In genomic region chr1:119541389-119541788, GRCh38 we compare ENCODE assay signal across 28 cellular contexts. TPM values are rescaled to one million over a fixed set of nuclear protein-coding genes. Genes with fewer than 3 reads are reported as not detected.
"Had no signal": no experiment of that assay in that cellular context is flagged by ENCODE, and none has a peak within 500 bp of the region (broad histone marks: within the 10 kb centered on the region; RNA-seq: fewer than 3 reads in every experiment).

No MANE protein-coding gene starts in this region.

- H3K4me3 Mint-ChIP-seq: activated CD8-positive, alpha-beta memory T cell treated with anti-CD3 and anti-CD28 coated beads, Interleukin-2, amount 10 ng/mL, durations not matched to agents 7 days and 5 days; activated naive CD4-positive, alpha-beta T cell treated with anti-CD3 and anti-CD28 coated beads, Interleukin-2, amount 50 U/mL, for 24 hours; activated T-cell treated with anti-CD3 and anti-CD28 coated beads, Interleukin-2, amount 50 U/mL, for 24 hours; activated T-helper 1 cell treated with anti-CD3 and anti-CD28 coated beads, Interleukin-12 subunit alpha, Interleukin-12 subunit beta, Interleukin-2, Interleukin-4 antibody, amounts not matched to agents 30 ng/mL and 10 ng/mL and 1 ng/mL, durations not matched to agents 14 hours and 24 hours and 36 hours; brain; T-helper 1 cell treated with Interleukin-12 subunit alpha and Interleukin-12 subunit beta and Interleukin-4 antibody, amounts not matched to agents 30 μg/mL and 1 μg/mL, for 36 hours; WTC11 had no signal

- DNase-seq: activated CD4-positive, alpha-beta T cell treated with anti-CD3 and anti-CD28 coated beads for 48 hours; activated CD4-positive, alpha-beta T cell treated with anti-CD3 and anti-CD28 coated beads, Interleukin-2, amount 50 U/mL, for 48 hours; activated CD4-positive, CD25-positive, alpha-beta regulatory T cell treated with anti-CD3 and anti-CD28 coated beads, Interleukin-2, amount 50 U/mL, for 72 hours; activated CD8-positive, alpha-beta memory T cell treated with anti-CD3 and anti-CD28 coated beads, Interleukin-2, amount 10 ng/mL, durations not matched to agents 7 days and 5 days; activated effector memory CD4-positive, alpha-beta T cell treated with Interleukin-2 at 50 U/mL for 16 hours; activated naive CD4-positive, alpha-beta T cell; activated T-cell treated with anti-CD3 and anti-CD28 coated beads, Interleukin-2, amount 50 U/mL, for 24 hours; MM.1S; NCI-H1105; NCI-H1436; NCI-H187 treated with DMSO at 0.1 percent for 48 hours; NCI-H2081 treated with DMSO at 0.1 percent for 48 hours; NCI-H2227 treated with DMSO at 0.1 percent for 48 hours; NCI-H526; NCI-H82; Peyer's patch; SHP77 had no signal

- H3K4me1 ChIP-seq: ascending aorta, Peyer's patch had no signal

- H3K27ac ChIP-seq: ascending aorta, cardiac muscle cell, Peyer's patch, RWPE1 had no signal

- H3K27me3 ChIP-seq: ascending aorta, cardiac muscle cell, Peyer's patch had no signal

- ATAC-seq: activated CD8-positive, alpha-beta memory T cell treated with anti-CD3 and anti-CD28 coated beads, Interleukin-2, amount 10 ng/mL, durations not matched to agents 7 days and 5 days had no signal

- H3K4me1 Mint-ChIP-seq: activated CD8-positive, alpha-beta memory T cell treated with anti-CD3 and anti-CD28 coated beads, Interleukin-2, amount 10 ng/mL, durations not matched to agents 7 days and 5 days; activated naive CD4-positive, alpha-beta T cell treated with anti-CD3 and anti-CD28 coated beads, Interleukin-2, amount 50 U/mL, for 24 hours; brain; WTC11 had no signal

- H3K36me3 ChIP-seq: ascending aorta, cardiac muscle cell, Peyer's patch had no signal

- H3K9me3 ChIP-seq: ascending aorta, Peyer's patch had no signal

- H3K36me3 Mint-ChIP-seq: activated CD8-positive, alpha-beta memory T cell treated with anti-CD3 and anti-CD28 coated beads, Interleukin-2, amount 10 ng/mL, durations not matched to agents 7 days and 5 days; activated naive CD4-positive, alpha-beta T cell treated with anti-CD3 and anti-CD28 coated beads, Interleukin-2, amount 50 U/mL, for 24 hours; brain; WTC11 had no signal

- H3K4me3 ChIP-seq: ascending aorta, cardiac muscle cell, Peyer's patch had no signal

- H3K27ac Mint-ChIP-seq: activated CD8-positive, alpha-beta memory T cell treated with anti-CD3 and anti-CD28 coated beads, Interleukin-2, amount 10 ng/mL, durations not matched to agents 7 days and 5 days; activated naive CD4-positive, alpha-beta T cell treated with anti-CD3 and anti-CD28 coated beads, Interleukin-2, amount 50 U/mL, for 24 hours; activated T-cell treated with anti-CD3 and anti-CD28 coated beads, Interleukin-2, amount 50 U/mL, for 24 hours; activated T-helper 1 cell treated with anti-CD3 and anti-CD28 coated beads, Interleukin-12 subunit alpha, Interleukin-12 subunit beta, Interleukin-2, Interleukin-4 antibody, amounts not matched to agents 30 ng/mL and 10 ng/mL and 1 ng/mL, durations not matched to agents 14 hours and 24 hours and 36 hours; brain; T-helper 1 cell treated with Interleukin-12 subunit alpha and Interleukin-12 subunit beta and Interleukin-4 antibody, amounts not matched to agents 30 μg/mL and 1 μg/mL, for 36 hours; WTC11 had no signal

- H3K9me3 Mint-ChIP-seq: activated naive CD4-positive, alpha-beta T cell treated with anti-CD3 and anti-CD28 coated beads, Interleukin-2, amount 50 U/mL, for 24 hours; activated T-cell treated with anti-CD3 and anti-CD28 coated beads, Interleukin-2, amount 50 U/mL, for 24 hours; activated T-helper 1 cell treated with anti-CD3 and anti-CD28 coated beads, Interleukin-12 subunit alpha, Interleukin-12 subunit beta, Interleukin-2, Interleukin-4 antibody, amounts not matched to agents 30 ng/mL and 10 ng/mL and 1 ng/mL, durations not matched to agents 14 hours and 24 hours and 36 hours; brain; T-helper 1 cell treated with Interleukin-12 subunit alpha and Interleukin-12 subunit beta and Interleukin-4 antibody, amounts not matched to agents 30 μg/mL and 1 μg/mL, for 36 hours; WTC11 had no signal

RNA-seq across cellular contexts. Expression of gene HSD3B1, which starts 34.4 kb away (rescaled TPM):
- total RNA-seq: activated CD8-positive, alpha-beta memory T cell treated with anti-CD3 and anti-CD28 coated beads, Interleukin-2, amount 10 ng/mL, durations not matched to agents 7 days and 5 days; activated T-helper 1 cell treated with anti-CD3 and anti-CD28 coated beads, Interleukin-12 subunit alpha, Interleukin-12 subunit beta, Interleukin-2, Interleukin-4 antibody, amounts not matched to agents 30 ng/mL and 10 ng/mL and 1 ng/mL, durations not matched to agents 14 hours and 24 hours and 36 hours; ascending aorta; NCI-H460; OCI-LY7; SK-MEL-5; WTC11 had no signal
